In the genomic region with DNA sequence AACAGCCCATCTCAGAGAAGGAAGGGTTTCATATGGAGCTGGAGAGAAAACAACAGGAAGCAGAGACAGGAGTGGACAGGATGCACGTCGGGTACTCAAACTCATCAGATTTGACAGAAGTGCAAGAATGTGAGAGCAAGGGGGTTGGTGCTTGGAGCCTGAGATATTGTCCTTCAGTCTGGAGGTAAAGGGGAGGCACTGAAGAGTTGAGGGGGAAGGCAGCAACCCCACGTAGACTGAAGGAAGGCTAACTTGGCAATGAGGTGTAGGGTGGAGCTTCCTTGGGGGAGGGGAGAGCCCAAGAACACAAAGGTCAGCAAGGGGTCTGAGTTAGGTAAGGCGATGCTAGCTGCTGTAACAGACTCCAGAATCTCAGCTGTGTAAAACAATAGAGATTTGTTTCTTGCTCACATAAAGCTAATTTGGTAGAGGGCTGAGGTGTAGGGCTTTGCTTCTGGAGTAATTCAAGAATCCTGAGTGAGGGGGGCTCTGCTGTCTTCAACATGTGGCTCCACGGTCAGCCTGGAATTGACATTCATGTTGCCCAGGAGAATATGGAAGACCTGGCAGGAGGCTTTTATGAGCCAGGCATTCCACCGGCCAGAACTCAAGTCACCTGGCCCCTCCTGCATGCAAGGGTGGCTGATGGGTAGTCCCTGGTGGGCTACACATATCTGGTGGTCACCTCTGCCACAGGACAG, we compare ENCODE assay signal across 16 cellular contexts.
DNase-seq lines count a peak whose midpoint lies in the region; ATAC-seq, FAIRE-seq and TF ChIP-seq lines count a peak whose summit lies in the region.
"Had no signal": no experiment of that assay in that cellular context is flagged by ENCODE, and none has a peak within 500 bp of the region (broad histone marks: within the 10 kb centered on the region; RNA-seq: fewer than 3 reads in every experiment).

No MANE protein-coding gene starts in this region.

- H3K36me3 Mint-ChIP-seq in CD4-positive, alpha-beta memory T cell: peaks cover 0 to 10% of the 10 kb centered on the region in 2 donors

- peaks cover 23 to 44% (median 39%) of the 10 kb centered on the region in 11 experiments for H3K9me3 ChIP-seq in BLaER1 treated with 17β-estradiol and CSF1 and Interleukin-3, amounts not matched to agents 10 nM and 100 nM (replicated peaks in 1 of 11)
- H3K9me3 ChIP-seq in left lung: peaks cover 0 to 12% of the 10 kb centered on the region in 2 donors
- H3K9me3 ChIP-seq in skeletal muscle tissue (ENCODE audit: control insufficient read depth in 3 of 3, low read length in 3 of 3): peaks cover 0 to 5% (median 0%) of the 10 kb centered on the region in 3 donors
- H3K9me3 ChIP-seq in CD4-positive, alpha-beta memory T cell (ENCODE audit: control insufficient read depth in 1 of 2, low read length in 2 of 2): no peaks in the 10 kb centered on the region
- H3K9me3 ChIP-seq: body of pancreas had no signal

- peaks cover 44 to 77% (median 47%) of the 10 kb centered on the region in 10 experiments for H3K4me1 ChIP-seq in BLaER1 treated with 17β-estradiol and CSF1 and Interleukin-3, amounts not matched to agents 10 nM and 100 nM
- H3K4me1 ChIP-seq in left lung (peaks cover 12 to 26% of the 10 kb centered on the region in 2 donors), skeletal muscle tissue (ENCODE audit: control insufficient read depth in 3 of 3, insufficient read depth in 3 of 3, low read length in 3 of 3) (peaks cover 24 to 31% (median 27%) of the 10 kb centered on the region in 3 donors)
- H3K4me1 ChIP-seq in CD4-positive, alpha-beta memory T cell (ENCODE audit: insufficient read depth, low read length): peaks cover 14% of the 10 kb centered on the region
- H3K4me1 ChIP-seq: body of pancreas had no signal

- TF ChIP-seq POLR2A in GM12892 (IDR thresholded peaks at IDR 0.05; ENCODE audit: low read depth, low read length): no peak

- H3K4me1 Mint-ChIP-seq in CD4-positive, alpha-beta memory T cell: no peaks in the 10 kb centered on the region
- H3K4me1 Mint-ChIP-seq: activated CD4-positive, alpha-beta T cell treated with anti-CD3 and anti-CD28 coated beads, Interleukin-2, amount 10 ng/mL, durations not matched to agents 24 days and 14 days; activated T-helper 17 cell treated with anti-CD3 and anti-CD28 coated beads, Interleukin-2, amount 50 U/mL, for 72 hours had no signal

- no peaks in the 10 kb centered on the region for H4K20me1 ChIP-seq in BLaER1 treated with 17β-estradiol and CSF1 and Interleukin-3, amounts not matched to agents 10 nM and 100 nM

- peak overlapping the region; percentile 54 to 95 (median 79) for H3K27ac ChIP-seq in BLaER1 treated with 17β-estradiol and CSF1 and Interleukin-3, amounts not matched to agents 10 nM and 100 nM
- peak overlapping the region in 58 of 59 donors; percentile 9 to 95 (median 80) for H3K27ac ChIP-seq in dorsolateral prefrontal cortex
- H3K27ac ChIP-seq in left lung: peak overlapping the region; percentile 71
- H3K27ac ChIP-seq in skeletal muscle tissue (ENCODE audit: low read depth, low read length): peak overlapping the region; percentile 68
- H3K27ac ChIP-seq in CD4-positive, alpha-beta memory T cell (ENCODE audit: low read depth, low read length): no peak overlapping the region
- H3K27ac ChIP-seq: body of pancreas, KMS-11 had no signal

- no peak for FAIRE-seq in GM12892 (lab: Jason Lieb, UNC)
- FAIRE-seq: RCC 7860 had no signal

- TF ChIP-seq CTCF in dorsolateral prefrontal cortex (IDR thresholded peaks at IDR 0.05 in 54 of 56, conservative IDR thresholded peaks at IDR 0.05 in 2 of 56; ENCODE audit: low read depth in 1 of 56, partially characterized antibody in 56 of 56): no peak
- TF ChIP-seq CTCF in left lung (IDR thresholded peaks at IDR 0.05): no peak

- no peak overlapping the region for H3K27ac Mint-ChIP-seq in CD4-positive, alpha-beta memory T cell
- H3K27ac Mint-ChIP-seq: activated CD4-positive, alpha-beta T cell treated with anti-CD3 and anti-CD28 coated beads, Interleukin-2, amount 10 ng/mL, durations not matched to agents 24 days and 14 days; activated T-helper 17 cell treated with anti-CD3 and anti-CD28 coated beads, Interleukin-2, amount 50 U/mL, for 72 hours had no signal

- CTCF ChIA-PET in CD4-positive, alpha-beta memory T cell (lab: Charles Lee; ENCODE audit: partially characterized antibody): interaction anchor here (1.3 kb wide), 1 partner anchor 9 kb away, joined by 6 read pairs; no protein-coding TSS in a partner anchor

- H3K9me3 Mint-ChIP-seq in CD4-positive, alpha-beta memory T cell: peaks cover 0 to 26% (median 11%) of the 10 kb centered on the region in 8 donors

- ATAC-seq in left lung: no peak
- ATAC-seq in stimulated activated naive CD8-positive, alpha-beta T cell treated with anti-CD3 and anti-CD28 coated beads, Interleukin-15, Interleukin-2, amounts not matched to agents 100 U/mL and 50 U/mL, for 24 hours: no peak
- ATAC-seq: activated T-helper 17 cell treated with anti-CD3 and anti-CD28 coated beads, Interleukin-2, amount 50 U/mL, for 72 hours had no signal

- H3K27me3 ChIP-seq in BLaER1 treated with 17β-estradiol and CSF1 and Interleukin-3, amounts not matched to agents 10 nM and 100 nM: no peaks in the 10 kb centered on the region
- no peaks in the 10 kb centered on the region for H3K27me3 ChIP-seq in dorsolateral prefrontal cortex
- H3K27me3 ChIP-seq in left lung: no peaks in the 10 kb centered on the region
- no peaks in the 10 kb centered on the region for H3K27me3 ChIP-seq in skeletal muscle tissue (ENCODE audit: control insufficient read depth in 3 of 3, insufficient read depth in 3 of 3, low read length in 3 of 3)
- no peaks in the 10 kb centered on the region for H3K27me3 ChIP-seq in CD4-positive, alpha-beta memory T cell (ENCODE audit: insufficient read depth, low read length)
- H3K27me3 ChIP-seq: body of pancreas had no signal

- peak overlapping the region in 8 of 11 experiments; percentile 12 to 80 (median 70); a peak in 12 of 22 replicates for H3K9ac ChIP-seq in BLaER1 treated with 17β-estradiol and CSF1 and Interleukin-3, amounts not matched to agents 10 nM and 100 nM
- peak overlapping the region in 2 of 3 donors; percentile 40 to 77 for H3K9ac ChIP-seq in skeletal muscle tissue (ENCODE audit: low read depth in 1 of 3, low read length in 3 of 3)
- H3K9ac ChIP-seq: KMS-11 had no signal

- no peak overlapping the region for H3K4me3 ChIP-seq in BLaER1 treated with 17β-estradiol and CSF1 and Interleukin-3, amounts not matched to agents 10 nM and 100 nM
- H3K4me3 ChIP-seq in dorsolateral prefrontal cortex (no peak overlapping the region), left lung (no peak overlapping the region), skeletal muscle tissue (ENCODE audit: low read length in 3 of 3) (peak overlapping the region in 1 of 3 donors; percentile 22)
- H3K4me3 ChIP-seq in CD4-positive, alpha-beta memory T cell (ENCODE audit: low read length in 2 of 2): no peak overlapping the region
- H3K4me3 ChIP-seq: body of pancreas had no signal

- intact Hi-C loops in dorsolateral prefrontal cortex (cut with DNase I): no loop called here
- intact Hi-C loops in left lung (cut with DNase I): no loop called here
- intact Hi-C loops in CD4-positive, alpha-beta memory T cell (cut with micrococcal nuclease): no loop called here

- H3K27me3 Mint-ChIP-seq in CD4-positive, alpha-beta memory T cell: no peaks in the 10 kb centered on the region
- H3K27me3 Mint-ChIP-seq: activated CD4-positive, alpha-beta T cell treated with anti-CD3 and anti-CD28 coated beads, Interleukin-2, amount 10 ng/mL, durations not matched to agents 24 days and 14 days; activated T-helper 17 cell treated with anti-CD3 and anti-CD28 coated beads, Interleukin-2, amount 50 U/mL, for 72 hours had no signal

- H3K4me2 ChIP-seq in BLaER1 treated with 17β-estradiol and CSF1 and Interleukin-3, amounts not matched to agents 10 nM and 100 nM: peak overlapping the region; percentile 50 to 85 (median 72)
- H3K4me2 ChIP-seq: KMS-11 had no signal

- POLR2A ChIA-PET in CD4-positive, alpha-beta memory T cell (lab: Charles Lee; ENCODE audit: partially characterized antibody): interaction anchor here (1.5 kb wide), 1 partner anchor 10 kb away, joined by 6 read pairs; no protein-coding TSS in a partner anchor

- no peak for DNase-seq in dorsolateral prefrontal cortex
- DNase-seq in left lung: no peak
- DNase-seq in CD4-positive, alpha-beta memory T cell: no peak
- DNase-seq in GM12892 (ENCODE audit: insufficient read length): no peak
- no peak for DNase-seq in stimulated activated naive CD8-positive, alpha-beta T cell treated with anti-CD3 and anti-CD28 coated beads, Interleukin-15, Interleukin-2, amounts not matched to agents 100 U/mL and 50 U/mL, for 24 hours
- DNase-seq in activated naive CD4-positive, alpha-beta T cell (lab: John Stamatoyannopoulos, UW): no peak
- DNase-seq: activated CD4-positive, alpha-beta T cell treated with anti-CD3 and anti-CD28 coated beads, Interleukin-2, amount 10 ng/mL, durations not matched to agents 24 days and 14 days; body of pancreas; NCI-H1694; NCI-H524; T-helper 2 cell had no signal

- peaks cover 0 to 14% (median 0%) of the 10 kb centered on the region in 11 experiments; a peak in 3 of 22 replicates for H3K36me3 ChIP-seq in BLaER1 treated with 17β-estradiol and CSF1 and Interleukin-3, amounts not matched to agents 10 nM and 100 nM
- H3K36me3 ChIP-seq in left lung (no peaks in the 10 kb centered on the region), skeletal muscle tissue (ENCODE audit: control insufficient read depth in 3 of 3, insufficient read depth in 3 of 3, low read length in 3 of 3) (no peaks in the 10 kb centered on the region)
- H3K36me3 ChIP-seq in CD4-positive, alpha-beta memory T cell (ENCODE audit: insufficient read depth, low read length): no peaks in the 10 kb centered on the region

- no peak overlapping the region for H3K4me3 Mint-ChIP-seq in CD4-positive, alpha-beta memory T cell
- H3K4me3 Mint-ChIP-seq: activated CD4-positive, alpha-beta T cell treated with anti-CD3 and anti-CD28 coated beads, Interleukin-2, amount 10 ng/mL, durations not matched to agents 24 days and 14 days; activated T-helper 17 cell treated with anti-CD3 and anti-CD28 coated beads, Interleukin-2, amount 50 U/mL, for 72 hours had no signal
